In genomic region chr11:132852361-132852760, GRCh38 we compare ENCODE assay signal across 29 cellular contexts.
"Had no signal": no experiment of that assay in that cellular context is flagged by ENCODE, and none has a peak within 500 bp of the region (broad histone marks: within the 10 kb centered on the region; RNA-seq: fewer than 3 reads in every experiment).

No MANE protein-coding gene starts in this region.

- H3K27ac Mint-ChIP-seq: immature natural killer cell; mesothelial cell of epicardium; naive B cell; natural killer cell; nephron progenitor cell; neural progenitor cell; progenitor cell of endocrine pancreas; stimulated activated memory B cell treated with anti-CD40 and anti-IgM and Interleukin-4, amounts not matched to agents 10 μg/mL and 1 μg/mL and 100 μg/mL, for 72 hours; stimulated activated naive CD8-positive, alpha-beta T cell treated with anti-CD3 and anti-CD28 coated beads, Interleukin-15, amount 100 ng/mL, for 72 hours; type B pancreatic cell had no signal

- H3K27me3 Mint-ChIP-seq: naive B cell; stimulated activated memory B cell treated with anti-CD40 and anti-IgM and Interleukin-4, amounts not matched to agents 10 μg/mL and 1 μg/mL and 100 μg/mL, for 72 hours; stimulated activated naive CD8-positive, alpha-beta T cell treated with anti-CD3 and anti-CD28 coated beads, Interleukin-15, amount 100 ng/mL, for 72 hours; type B pancreatic cell had no signal

- H2AFZ ChIP-seq: neural progenitor cell, parathyroid adenoma had no signal

- H3K4me1 Mint-ChIP-seq: immature natural killer cell; mesothelial cell of epicardium; naive B cell; natural killer cell; stimulated activated memory B cell treated with anti-CD40 and anti-IgM and Interleukin-4, amounts not matched to agents 10 μg/mL and 1 μg/mL and 100 μg/mL, for 72 hours; stimulated activated naive CD8-positive, alpha-beta T cell treated with anti-CD3 and anti-CD28 coated beads, Interleukin-15, amount 100 ng/mL, for 72 hours had no signal

- H3K36me3 ChIP-seq: left lung, lower lobe of right lung, neural progenitor cell, neutrophil, right atrium auricular region, right lobe of liver, tibial nerve, uterus had no signal

- ATAC-seq: left colon; left lung; lower lobe of right lung; natural killer cell; right lobe of liver; stimulated activated memory B cell treated with anti-CD40 and anti-IgM and Interleukin-4, amounts not matched to agents 10 μg/mL and 1 μg/mL and 100 μg/mL, for 72 hours; stimulated activated naive CD8-positive, alpha-beta T cell treated with anti-CD3 and anti-CD28 coated beads, Interleukin-15, amount 100 ng/mL, for 72 hours had no signal

- H3K4me2 ChIP-seq: neural progenitor cell, smooth muscle cell had no signal

- H3K27ac ChIP-seq: left lung, lower lobe of right lung, neural progenitor cell, neutrophil, parathyroid adenoma, right atrium auricular region, right lobe of liver, tibial nerve, uterus had no signal

- H3K9me3 ChIP-seq: lower lobe of right lung, neutrophil, right atrium auricular region, right lobe of liver, tibial nerve, uterus had no signal

- H3K36me3 Mint-ChIP-seq: immature natural killer cell; naive B cell; natural killer cell; neural progenitor cell; stimulated activated memory B cell treated with anti-CD40 and anti-IgM and Interleukin-4, amounts not matched to agents 10 μg/mL and 1 μg/mL and 100 μg/mL, for 72 hours; type B pancreatic cell had no signal

- H3K4me3 ChIP-seq: left lung, lower lobe of right lung, neural progenitor cell, right atrium auricular region, right lobe of liver, smooth muscle cell, tibial nerve, uterus had no signal

- H3K4me1 ChIP-seq: left lung, lower lobe of right lung, neural progenitor cell, parathyroid adenoma, right atrium auricular region, right lobe of liver, tibial nerve, uterus had no signal

- DNase-seq: immature natural killer cell; kidney; left colon; left lung; lower lobe of right lung; mesendoderm; naive B cell; natural killer cell; nephron progenitor cell; occipital lobe; right lobe of liver; stimulated activated CD4-positive, alpha-beta T cell treated with anti-CD3 and anti-CD28 coated beads, Interleukin-1b, Interleukin-23, amount 100 ng/mL, for 48 hours; stimulated activated CD4-positive, alpha-beta T cell treated with anti-CD3 and anti-CD28 coated beads, Interleukin-2, amount 100 ng/mL, for 48 hours; stimulated activated CD4-positive, alpha-beta T cell treated with anti-CD3 and anti-CD28 coated beads, Interleukin-4, amount 100 ng/mL, for 4 hours; stimulated activated CD8-positive, alpha-beta memory T cell treated with anti-CD3 and anti-CD28 coated beads, Interleukin-4, amount 100 ng/mL, for 48 hours; stimulated activated naive CD4-positive, alpha-beta T cell treated with Interleukin-2 at 50 U/mL for 16 hours; stimulated activated naive CD8-positive, alpha-beta T cell treated with anti-CD3 and anti-CD28 coated beads, Interleukin-15, amount 100 ng/mL, for 72 hours; substantia nigra; uterus had no signal

- H3K9me3 Mint-ChIP-seq: stimulated activated naive CD8-positive, alpha-beta T cell treated with anti-CD3 and anti-CD28 coated beads, Interleukin-15, amount 100 ng/mL, for 72 hours; type B pancreatic cell had no signal

- H3K27me3 ChIP-seq: left lung, neural progenitor cell, neutrophil, right atrium auricular region, right lobe of liver, tibial nerve, uterus had no signal

- H3K4me3 Mint-ChIP-seq: immature natural killer cell; mesothelial cell of epicardium; naive B cell; natural killer cell; nephron progenitor cell; neural progenitor cell; stimulated activated memory B cell treated with anti-CD40 and anti-IgM and Interleukin-4, amounts not matched to agents 10 μg/mL and 1 μg/mL and 100 μg/mL, for 72 hours; stimulated activated naive CD8-positive, alpha-beta T cell treated with anti-CD3 and anti-CD28 coated beads, Interleukin-15, amount 100 ng/mL, for 72 hours; type B pancreatic cell had no signal

- H3K9ac ChIP-seq: neural progenitor cell, parathyroid adenoma had no signal

- H3K79me2 ChIP-seq: parathyroid adenoma had no signal
